18 cellular contexts compared by ENCODE assay signal in genomic region chr5:14081791-14082190, GRCh38.
"Had no signal": no experiment of that assay in that cellular context is flagged by ENCODE, and none has a peak within 500 bp of the region (broad histone marks: within the 10 kb centered on the region; RNA-seq: fewer than 3 reads in every experiment).

No MANE protein-coding gene starts in this region.

- H3K9me3 ChIP-seq: breast epithelium, heart left ventricle, upper lobe of right lung had no signal

- H3K36me3 Mint-ChIP-seq: activated naive CD8-positive, alpha-beta T cell treated with anti-CD3 and anti-CD28 coated beads, Interleukin-2, amount 10 ng/mL, durations not matched to agents 7 days and 5 days; memory B cell; natural killer cell treated with Interleukin-12 subunit alpha and Interleukin-12 subunit beta and Interleukin-15 and Interleukin-18, amount 100 ng/mL, for 72 hours had no signal

- H3K4me1 ChIP-seq: breast epithelium, heart left ventricle, upper lobe of right lung had no signal

- H3K4me1 Mint-ChIP-seq: activated naive CD8-positive, alpha-beta T cell treated with anti-CD3 and anti-CD28 coated beads, Interleukin-2, amount 10 ng/mL, durations not matched to agents 7 days and 5 days; memory B cell had no signal

- H3K27ac Mint-ChIP-seq: activated CD8-positive, alpha-beta T cell treated with anti-CD3 and anti-CD28 coated beads, Interleukin-2, amount 10 ng/mL, durations not matched to agents 7 days and 5 days; activated naive CD8-positive, alpha-beta T cell treated with anti-CD3 and anti-CD28 coated beads, Interleukin-2, amount 10 ng/mL, durations not matched to agents 7 days and 5 days; memory B cell; natural killer cell treated with Interleukin-12 subunit alpha and Interleukin-12 subunit beta and Interleukin-15 and Interleukin-18, amount 100 ng/mL, for 72 hours had no signal

- H3K27me3 ChIP-seq: breast epithelium, heart left ventricle, upper lobe of right lung had no signal

- H3K9me3 Mint-ChIP-seq: activated naive CD8-positive, alpha-beta T cell treated with anti-CD3 and anti-CD28 coated beads, Interleukin-2, amount 10 ng/mL, durations not matched to agents 7 days and 5 days; memory B cell; natural killer cell treated with Interleukin-12 subunit alpha and Interleukin-12 subunit beta and Interleukin-15 and Interleukin-18, amount 100 ng/mL, for 72 hours had no signal

- H3K4me3 Mint-ChIP-seq: activated CD8-positive, alpha-beta T cell treated with anti-CD3 and anti-CD28 coated beads, Interleukin-2, amount 10 ng/mL, durations not matched to agents 7 days and 5 days; activated naive CD8-positive, alpha-beta T cell treated with anti-CD3 and anti-CD28 coated beads, Interleukin-2, amount 10 ng/mL, durations not matched to agents 7 days and 5 days; memory B cell; natural killer cell treated with Interleukin-12 subunit alpha and Interleukin-12 subunit beta and Interleukin-15 and Interleukin-18, amount 100 ng/mL, for 72 hours had no signal

- DNase-seq: activated CD4-positive, alpha-beta T cell treated with anti-CD3 and anti-CD28 coated beads for 1 hour; activated CD8-positive, alpha-beta memory T cell treated with anti-CD3 and anti-CD28 coated beads, Interleukin-2, amount 50 U/mL, for 48 hours; activated CD8-positive, alpha-beta T cell treated with anti-CD3 and anti-CD28 coated beads, Interleukin-2, amount 10 ng/mL, durations not matched to agents 7 days and 5 days; activated naive CD8-positive, alpha-beta T cell treated with anti-CD3 and anti-CD28 coated beads, Interleukin-2, amount 10 ng/mL, durations not matched to agents 7 days and 5 days; anterior cingulate cortex; heart left ventricle; stimulated activated CD4-positive, alpha-beta T cell treated with anti-CD3 and anti-CD28 coated beads, Interleukin-2, amount 100 ng/mL, for 48 hours; stimulated activated CD8-positive, alpha-beta memory T cell treated with anti-CD3 and anti-CD28 coated beads, Interleukin-4, amount 100 ng/mL, for 48 hours; stimulated activated naive CD8-positive, alpha-beta T cell treated with anti-CD3 and anti-CD28 coated beads, Interleukin-15, Interleukin-2, amounts not matched to agents 100 U/mL and 50 U/mL, for 24 hours; T-helper 9 cell; upper lobe of right lung had no signal

- ATAC-seq: activated CD8-positive, alpha-beta T cell treated with anti-CD3 and anti-CD28 coated beads, Interleukin-2, amount 10 ng/mL, durations not matched to agents 7 days and 5 days; heart left ventricle; left lobe of liver; natural killer cell treated with Interleukin-12 subunit alpha and Interleukin-12 subunit beta and Interleukin-15 and Interleukin-18, amount 100 ng/mL, for 72 hours; stimulated activated naive CD8-positive, alpha-beta T cell treated with anti-CD3 and anti-CD28 coated beads, Interleukin-15, Interleukin-2, amounts not matched to agents 100 U/mL and 50 U/mL, for 24 hours; upper lobe of right lung had no signal

- H3K36me3 ChIP-seq: breast epithelium, heart left ventricle, upper lobe of right lung had no signal

- FAIRE-seq: frontal cortex, islet of Langerhans had no signal

- H3K4me3 ChIP-seq: breast epithelium, heart left ventricle, upper lobe of right lung had no signal

- H3K27ac ChIP-seq: breast epithelium, epithelial cell of prostate, heart left ventricle, upper lobe of right lung had no signal
